ENCODE assay signal across 1 cellular context in the genomic region with DNA sequence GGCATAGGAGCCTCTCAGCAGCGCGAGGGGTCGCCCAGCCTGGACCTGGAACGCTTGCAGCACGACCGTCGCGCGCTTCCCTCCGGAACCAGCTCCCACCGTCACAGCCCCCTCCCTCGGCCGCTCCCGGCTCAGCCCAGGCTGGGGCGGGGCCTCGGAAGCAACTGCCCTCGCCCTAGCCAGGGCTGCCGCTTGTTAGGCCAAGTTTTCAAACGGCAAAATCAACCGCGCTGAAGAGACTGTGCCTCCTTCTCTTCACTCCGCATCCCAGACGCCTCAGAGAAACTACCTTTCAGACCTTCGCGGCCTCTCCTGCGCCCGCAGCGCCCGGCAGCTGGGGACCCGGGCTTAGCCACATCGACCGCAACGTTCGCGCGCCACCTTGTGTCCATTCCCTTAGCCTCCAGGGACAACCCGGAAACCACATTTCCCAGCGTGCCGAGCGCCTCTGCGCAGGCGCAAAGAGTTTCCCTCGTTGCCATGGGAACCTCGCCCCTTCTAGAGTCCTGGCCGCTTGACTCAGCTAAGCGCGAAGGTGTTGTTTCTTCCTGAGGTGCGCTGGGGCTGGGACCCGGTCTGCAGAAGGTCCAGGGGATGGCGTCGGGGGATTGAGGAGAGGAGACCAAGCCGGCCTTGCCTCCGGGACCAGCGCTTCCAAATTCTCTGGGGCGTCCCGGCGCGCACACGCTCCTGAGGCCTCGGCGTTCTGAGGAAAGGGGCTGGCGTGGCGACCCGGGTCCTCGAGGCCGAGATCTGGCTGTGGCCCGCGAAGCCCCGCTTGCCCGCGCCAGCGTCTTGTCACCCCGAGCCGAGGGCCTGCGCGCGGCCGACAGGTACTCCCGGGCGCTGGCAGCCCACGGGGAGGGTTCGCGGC.
TF ChIP-seq lines count a peak whose summit lies in the region.

No MANE protein-coding gene starts in this region.

TF ChIP-seq in K562, 482 proteins besides CTCF, POLR2A, EP300 and RAD21 (continued from another document and continues in another):
- TF ChIP-seq, protein P1, sequence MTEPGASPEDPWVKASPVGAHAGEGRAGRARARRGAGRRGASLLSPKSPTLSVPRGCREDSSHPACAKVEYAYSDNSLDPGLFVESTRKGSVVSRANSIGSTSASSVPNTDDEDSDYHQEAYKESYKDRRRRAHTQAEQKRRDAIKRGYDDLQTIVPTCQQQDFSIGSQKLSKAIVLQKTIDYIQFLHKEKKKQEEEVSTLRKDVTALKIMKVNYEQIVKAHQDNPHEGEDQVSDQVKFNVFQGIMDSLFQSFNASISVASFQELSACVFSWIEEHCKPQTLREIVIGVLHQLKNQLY (CRISPR knock-in tag; conservative IDR thresholded peaks at IDR 0.05), result no peak
- TF ChIP-seq ARNT (IDR thresholded peaks at IDR 0.05) (no peak), ZNF75A (CRISPR knock-in tag; IDR thresholded peaks at IDR 0.05) (no peak), POLR2AphosphoS2 (IDR thresholded peaks at IDR 0.05; ENCODE audit: low read length) (no peak), MCM7 (IDR thresholded peaks at IDR 0.05) (no peak), MAFK (IDR thresholded peaks at IDR 0.05; ENCODE audit: low read length) (no peak), SRF (CRISPR knock-in tag; IDR thresholded peaks at IDR 0.05) (no peak), CBX5 (IDR thresholded peaks at IDR 0.05; ENCODE audit: borderline replicate concordance, low read depth) (no peak), EP400 (IDR thresholded peaks at IDR 0.05) (peak; percentile 88), MTA1 (IDR thresholded peaks at IDR 0.05; ENCODE audit: borderline replicate concordance) (no peak), ILF3 (IDR thresholded peaks at IDR 0.05; ENCODE audit: borderline replicate concordance) (no peak), IFI16 (CRISPR knock-in tag; IDR thresholded peaks at IDR 0.05) (no peak), ZNF695 (CRISPR knock-in tag; IDR thresholded peaks at IDR 0.05) (no peak), ZNF507 (tag; conservative IDR thresholded peaks at IDR 0.05) (no peak), ELF4 (CRISPR knock-in tag; IDR thresholded peaks at IDR 0.05) (no peak), FIP1L1 (IDR thresholded peaks at IDR 0.05; ENCODE audit: low read depth, low read length, poor library complexity, severe bottlenecking) (peak; percentile 30), HEY1 (CRISPR knock-in tag; IDR thresholded peaks at IDR 0.05; ENCODE audit: borderline replicate concordance) (no peak), SIN3A (IDR thresholded peaks at IDR 0.05; ENCODE audit: borderline replicate concordance in 2 of 2, control insufficient read depth in 1 of 2, low read depth in 2 of 2, low read length in 2 of 2) (peak; percentile 62 to 89; a peak in 3 of 4 replicates), ZFPM2 (CRISPR knock-in tag; IDR thresholded peaks at IDR 0.05) (no peak), TSC22D4 (tag; IDR thresholded peaks at IDR 0.05) (no peak), ZNF583 (CRISPR knock-in tag; IDR thresholded peaks at IDR 0.05) (no peak), SREBF2 (CRISPR knock-in tag; IDR thresholded peaks at IDR 0.05) (no peak), SRSF1 (IDR thresholded peaks at IDR 0.05; ENCODE audit: low read depth, low read length) (no peak), ZC3H4 (CRISPR knock-in tag; IDR thresholded peaks at IDR 0.05; ENCODE audit: borderline replicate concordance) (0 out of 2 replicates have a peak, but pooled peaks have one; percentile 31), JUND (IDR thresholded peaks at IDR 0.05; ENCODE audit: borderline replicate concordance, low read depth, low read length) (0 out of 2 replicates have a peak, but pooled peaks have one; percentile 5), JUND (tag; IDR thresholded peaks at IDR 0.05; ENCODE audit: borderline replicate concordance, low read depth, low read length) (no peak), CC2D1A (IDR thresholded peaks at IDR 0.05) (peak; percentile 93), PTRF (tag; IDR thresholded peaks at IDR 0.05) (no peak), MEF2D (tag; conservative IDR thresholded peaks at IDR 0.05; ENCODE audit: low read depth) (no peak), ZNF184 (CRISPR knock-in tag; IDR thresholded peaks at IDR 0.05) (no peak), MYNN (IDR thresholded peaks at IDR 0.05) (no peak; the same call in 1 of the 2 replicates), MYNN (CRISPR knock-in tag; IDR thresholded peaks at IDR 0.05) (no peak), CBFA2T2 (conservative IDR thresholded peaks at IDR 0.05) (no peak), DNMT1 (IDR thresholded peaks at IDR 0.05) (no peak), MAFF (IDR thresholded peaks at IDR 0.05; ENCODE audit: low read length) (no peak), NFYB (IDR thresholded peaks at IDR 0.05; ENCODE audit: extremely low read depth, insufficient read length) (no peak), SMARCE1 (IDR thresholded peaks at IDR 0.05) (no peak), ZKSCAN8 (CRISPR knock-in tag; IDR thresholded peaks at IDR 0.05) (no peak)
- TF ChIP-seq, protein P2, sequence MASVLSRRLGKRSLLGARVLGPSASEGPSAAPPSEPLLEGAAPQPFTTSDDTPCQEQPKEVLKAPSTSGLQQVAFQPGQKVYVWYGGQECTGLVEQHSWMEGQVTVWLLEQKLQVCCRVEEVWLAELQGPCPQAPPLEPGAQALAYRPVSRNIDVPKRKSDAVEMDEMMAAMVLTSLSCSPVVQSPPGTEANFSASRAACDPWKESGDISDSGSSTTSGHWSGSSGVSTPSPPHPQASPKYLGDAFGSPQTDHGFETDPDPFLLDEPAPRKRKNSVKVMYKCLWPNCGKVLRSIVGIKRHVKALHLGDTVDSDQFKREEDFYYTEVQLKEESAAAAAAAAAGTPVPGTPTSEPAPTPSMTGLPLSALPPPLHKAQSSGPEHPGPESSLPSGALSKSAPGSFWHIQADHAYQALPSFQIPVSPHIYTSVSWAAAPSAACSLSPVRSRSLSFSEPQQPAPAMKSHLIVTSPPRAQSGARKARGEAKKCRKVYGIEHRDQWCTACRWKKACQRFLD (CRISPR knock-in tag; IDR thresholded peaks at IDR 0.05), result no peak
- TF ChIP-seq, protein P3, sequence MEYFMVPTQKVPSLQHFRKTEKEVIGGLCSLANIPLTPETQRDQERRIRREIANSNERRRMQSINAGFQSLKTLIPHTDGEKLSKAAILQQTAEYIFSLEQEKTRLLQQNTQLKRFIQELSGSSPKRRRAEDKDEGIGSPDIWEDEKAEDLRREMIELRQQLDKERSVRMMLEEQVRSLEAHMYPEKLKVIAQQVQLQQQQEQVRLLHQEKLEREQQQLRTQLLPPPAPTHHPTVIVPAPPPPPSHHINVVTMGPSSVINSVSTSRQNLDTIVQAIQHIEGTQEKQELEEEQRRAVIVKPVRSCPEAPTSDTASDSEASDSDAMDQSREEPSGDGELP (CRISPR knock-in tag; IDR thresholded peaks at IDR 0.05; ENCODE audit: borderline replicate concordance), result peak; percentile 98
- TF ChIP-seq, protein P4, sequence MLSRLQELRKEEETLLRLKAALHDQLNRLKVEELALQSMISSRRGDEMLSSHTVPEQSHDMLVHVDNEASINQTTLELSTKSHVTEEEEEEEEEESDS (CRISPR knock-in tag; IDR thresholded peaks at IDR 0.05), result no peak
- TF ChIP-seq, protein P5, sequence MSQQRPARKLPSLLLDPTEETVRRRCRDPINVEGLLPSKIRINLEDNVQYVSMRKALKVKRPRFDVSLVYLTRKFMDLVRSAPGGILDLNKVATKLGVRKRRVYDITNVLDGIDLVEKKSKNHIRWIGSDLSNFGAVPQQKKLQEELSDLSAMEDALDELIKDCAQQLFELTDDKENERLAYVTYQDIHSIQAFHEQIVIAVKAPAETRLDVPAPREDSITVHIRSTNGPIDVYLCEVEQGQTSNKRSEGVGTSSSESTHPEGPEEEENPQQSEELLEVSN (IDR thresholded peaks at IDR 0.05; ENCODE audit: borderline replicate concordance in 1 of 2, extremely low read depth in 1 of 2, insufficient read depth in 1 of 2, insufficient read length in 1 of 2, low read depth in 1 of 2, low read length in 1 of 2, poor library complexity in 1 of 2, severe bottlenecking in 1 of 2), result peak; percentile 61 to 79
- TF ChIP-seq, protein P6, sequence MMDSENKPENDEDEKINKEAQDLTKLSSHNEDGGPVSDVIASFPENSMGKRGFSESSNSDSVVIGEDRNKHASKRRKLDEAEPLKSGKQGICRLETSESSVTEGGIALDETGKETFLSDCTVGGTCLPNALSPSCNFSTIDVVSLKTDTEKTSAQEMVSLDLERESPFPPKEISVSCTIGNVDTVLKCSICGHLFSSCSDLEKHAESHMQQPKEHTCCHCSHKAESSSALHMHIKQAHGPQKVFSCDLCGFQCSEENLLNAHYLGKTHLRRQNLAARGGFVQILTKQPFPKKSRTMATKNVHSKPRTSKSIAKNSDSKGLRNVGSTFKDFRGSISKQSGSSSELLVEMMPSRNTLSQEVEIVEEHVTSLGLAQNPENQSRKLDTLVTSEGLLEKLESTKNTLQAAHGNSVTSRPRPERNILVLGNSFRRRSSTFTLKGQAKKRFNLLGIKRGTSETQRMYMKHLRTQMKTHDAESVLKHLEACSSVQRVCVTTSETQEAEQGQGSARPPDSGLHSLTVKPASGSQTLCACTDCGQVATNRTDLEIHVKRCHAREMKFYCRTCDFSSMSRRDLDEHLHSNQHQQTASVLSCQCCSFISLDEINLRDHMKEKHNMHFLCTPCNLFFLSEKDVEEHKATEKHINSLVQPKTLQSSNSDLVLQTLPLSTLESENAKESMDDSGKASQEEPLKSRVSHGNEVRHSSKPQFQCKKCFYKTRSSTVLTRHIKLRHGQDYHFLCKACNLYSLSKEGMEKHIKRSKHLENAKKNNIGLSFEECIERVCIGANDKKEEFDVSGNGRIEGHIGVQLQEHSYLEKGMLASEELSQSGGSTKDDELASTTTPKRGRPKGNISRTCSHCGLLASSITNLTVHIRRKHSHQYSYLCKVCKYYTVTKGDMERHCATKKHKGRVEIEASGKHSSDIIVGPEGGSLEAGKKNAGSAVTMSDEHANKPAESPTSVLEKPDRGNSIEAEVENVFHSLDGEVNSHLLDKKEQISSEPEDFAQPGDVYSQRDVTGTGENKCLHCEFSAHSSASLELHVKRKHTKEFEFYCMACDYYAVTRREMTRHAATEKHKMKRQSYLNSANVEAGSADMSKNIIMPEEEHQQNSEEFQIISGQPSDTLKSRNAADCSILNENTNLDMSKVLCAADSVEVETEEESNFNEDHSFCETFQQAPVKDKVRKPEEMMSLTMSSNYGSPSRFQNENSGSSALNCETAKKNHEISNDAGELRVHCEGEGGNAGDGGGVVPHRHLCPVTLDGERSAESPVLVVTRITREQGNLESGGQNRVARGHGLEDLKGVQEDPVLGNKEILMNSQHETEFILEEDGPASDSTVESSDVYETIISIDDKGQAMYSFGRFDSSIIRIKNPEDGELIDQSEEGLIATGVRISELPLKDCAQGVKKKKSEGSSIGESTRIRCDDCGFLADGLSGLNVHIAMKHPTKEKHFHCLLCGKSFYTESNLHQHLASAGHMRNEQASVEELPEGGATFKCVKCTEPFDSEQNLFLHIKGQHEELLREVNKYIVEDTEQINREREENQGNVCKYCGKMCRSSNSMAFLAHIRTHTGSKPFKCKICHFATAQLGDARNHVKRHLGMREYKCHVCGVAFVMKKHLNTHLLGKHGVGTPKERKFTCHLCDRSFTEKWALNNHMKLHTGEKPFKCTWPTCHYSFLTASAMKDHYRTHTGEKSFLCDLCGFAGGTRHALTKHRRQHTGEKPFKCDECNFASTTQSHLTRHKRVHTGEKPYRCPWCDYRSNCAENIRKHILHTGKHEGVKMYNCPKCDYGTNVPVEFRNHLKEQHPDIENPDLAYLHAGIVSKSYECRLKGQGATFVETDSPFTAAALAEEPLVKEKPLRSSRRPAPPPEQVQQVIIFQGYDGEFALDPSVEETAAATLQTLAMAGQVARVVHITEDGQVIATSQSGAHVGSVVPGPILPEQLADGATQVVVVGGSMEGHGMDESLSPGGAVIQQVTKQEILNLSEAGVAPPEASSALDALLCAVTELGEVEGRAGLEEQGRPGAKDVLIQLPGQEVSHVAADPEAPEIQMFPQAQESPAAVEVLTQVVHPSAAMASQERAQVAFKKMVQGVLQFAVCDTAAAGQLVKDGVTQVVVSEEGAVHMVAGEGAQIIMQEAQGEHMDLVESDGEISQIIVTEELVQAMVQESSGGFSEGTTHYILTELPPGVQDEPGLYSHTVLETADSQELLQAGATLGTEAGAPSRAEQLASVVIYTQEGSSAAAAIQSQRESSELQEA (IDR thresholded peaks at IDR 0.05; ENCODE audit: low read depth), result no peak
- TF ChIP-seq, protein P7, sequence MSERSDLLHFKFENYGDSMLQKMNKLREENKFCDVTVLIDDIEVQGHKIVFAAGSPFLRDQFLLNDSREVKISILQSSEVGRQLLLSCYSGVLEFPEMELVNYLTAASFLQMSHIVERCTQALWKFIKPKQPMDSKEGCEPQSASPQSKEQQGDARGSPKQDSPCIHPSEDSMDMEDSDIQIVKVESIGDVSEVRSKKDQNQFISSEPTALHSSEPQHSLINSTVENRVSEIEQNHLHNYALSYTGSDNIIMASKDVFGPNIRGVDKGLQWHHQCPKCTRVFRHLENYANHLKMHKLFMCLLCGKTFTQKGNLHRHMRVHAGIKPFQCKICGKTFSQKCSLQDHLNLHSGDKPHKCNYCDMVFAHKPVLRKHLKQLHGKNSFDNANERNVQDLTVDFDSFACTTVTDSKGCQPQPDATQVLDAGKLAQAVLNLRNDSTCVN (CRISPR knock-in tag; IDR thresholded peaks at IDR 0.05), result no peak
- TF ChIP-seq, protein P8, sequence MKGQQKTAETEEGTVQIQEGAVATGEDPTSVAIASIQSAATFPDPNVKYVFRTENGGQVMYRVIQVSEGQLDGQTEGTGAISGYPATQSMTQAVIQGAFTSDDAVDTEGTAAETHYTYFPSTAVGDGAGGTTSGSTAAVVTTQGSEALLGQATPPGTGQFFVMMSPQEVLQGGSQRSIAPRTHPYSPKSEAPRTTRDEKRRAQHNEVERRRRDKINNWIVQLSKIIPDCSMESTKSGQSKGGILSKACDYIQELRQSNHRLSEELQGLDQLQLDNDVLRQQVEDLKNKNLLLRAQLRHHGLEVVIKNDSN (CRISPR knock-in tag; IDR thresholded peaks at IDR 0.05), result no peak
- TF ChIP-seq, protein P9, sequence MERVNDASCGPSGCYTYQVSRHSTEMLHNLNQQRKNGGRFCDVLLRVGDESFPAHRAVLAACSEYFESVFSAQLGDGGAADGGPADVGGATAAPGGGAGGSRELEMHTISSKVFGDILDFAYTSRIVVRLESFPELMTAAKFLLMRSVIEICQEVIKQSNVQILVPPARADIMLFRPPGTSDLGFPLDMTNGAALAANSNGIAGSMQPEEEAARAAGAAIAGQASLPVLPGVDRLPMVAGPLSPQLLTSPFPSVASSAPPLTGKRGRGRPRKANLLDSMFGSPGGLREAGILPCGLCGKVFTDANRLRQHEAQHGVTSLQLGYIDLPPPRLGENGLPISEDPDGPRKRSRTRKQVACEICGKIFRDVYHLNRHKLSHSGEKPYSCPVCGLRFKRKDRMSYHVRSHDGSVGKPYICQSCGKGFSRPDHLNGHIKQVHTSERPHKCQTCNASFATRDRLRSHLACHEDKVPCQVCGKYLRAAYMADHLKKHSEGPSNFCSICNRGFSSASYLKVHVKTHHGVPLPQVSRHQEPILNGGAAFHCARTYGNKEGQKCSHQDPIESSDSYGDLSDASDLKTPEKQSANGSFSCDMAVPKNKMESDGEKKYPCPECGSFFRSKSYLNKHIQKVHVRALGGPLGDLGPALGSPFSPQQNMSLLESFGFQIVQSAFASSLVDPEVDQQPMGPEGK (CRISPR knock-in tag; IDR thresholded peaks at IDR 0.05; ENCODE audit: borderline replicate concordance), result no peak
